9 cellular contexts compared by ENCODE assay signal in genomic region chr13:44470623-44471562, GRCh38.
DNase-seq lines count a peak whose midpoint lies in the region; ATAC-seq and TF ChIP-seq lines count a peak whose summit lies in the region.
"Had no signal": no experiment of that assay in that cellular context is flagged by ENCODE, and none has a peak within 500 bp of the region (broad histone marks: within the 10 kb centered on the region; RNA-seq: fewer than 3 reads in every experiment).

No MANE protein-coding gene starts in this region.

- no peaks in the 10 kb centered on the region for H3K27me3 ChIP-seq in body of pancreas

- peak; percentile 66 for DNase-seq in ELR (ENCODE audit: low read depth)
- peak; percentile 12 for DNase-seq in NCI-H1694 treated with DMSO at 0.1 percent for 48 hours (lab: John Stamatoyannopoulos, UW)
- DNase-seq in body of pancreas, result no peak
- DNase-seq in midbrain (lab: John Stamatoyannopoulos, UW), result peak; percentile 11

- 19 to 22% methylated on average over 4 of the region's 4 CpGs for WGBS in body of pancreas, 2 donors

- intact Hi-C loops in body of pancreas (cut with DNase I), result no loop called here

- H3K27ac ChIP-seq in body of pancreas, result no peak overlapping the region

- no peak overlapping the region for H3K4me3 ChIP-seq in body of pancreas
- H3K4me3 ChIP-seq: lung had no signal

- peak; percentile 11 to 57 (median 52) for TF ChIP-seq CTCF in body of pancreas (IDR thresholded peaks at IDR 0.05)

- ATAC-seq in body of pancreas (no peak), GM21619 (IDR thresholded peaks at IDR 0.05; ENCODE audit: unreplicated experiment) (no peak), HG02970 (IDR thresholded peaks at IDR 0.05; ENCODE audit: low FRiP score, unreplicated experiment) (no peak), GM18511 (IDR thresholded peaks at IDR 0.05; ENCODE audit: unreplicated experiment) (no peak), GM21360 (IDR thresholded peaks at IDR 0.05; ENCODE audit: unreplicated experiment) (no peak)

- no peaks in the 10 kb centered on the region for H3K36me3 ChIP-seq in body of pancreas (replicated peaks in 1 of 2; ENCODE audit: insufficient read depth in 1 of 2, low read depth in 2 of 2)

- TF ChIP-seq POLR2A in body of pancreas (IDR thresholded peaks at IDR 0.05), result no peak

- H3K9me3 ChIP-seq in body of pancreas, result no peaks in the 10 kb centered on the region

- H3K4me1 ChIP-seq in body of pancreas, result peaks cover 15% of the 10 kb centered on the region

Comparison
In these comparisons a context has a peak if more than half of its experiments do, and no peak if none do; other contexts are left out.
1. DNase-seq: peak in ELR (single experiment), NCI-H1694 treated with DMSO at 0.1 percent for 48 hours (single experiment) and midbrain (single experiment); none in body of pancreas (0 of 4).